ENCODE assay signal across 12 cellular contexts in the genomic region with DNA sequence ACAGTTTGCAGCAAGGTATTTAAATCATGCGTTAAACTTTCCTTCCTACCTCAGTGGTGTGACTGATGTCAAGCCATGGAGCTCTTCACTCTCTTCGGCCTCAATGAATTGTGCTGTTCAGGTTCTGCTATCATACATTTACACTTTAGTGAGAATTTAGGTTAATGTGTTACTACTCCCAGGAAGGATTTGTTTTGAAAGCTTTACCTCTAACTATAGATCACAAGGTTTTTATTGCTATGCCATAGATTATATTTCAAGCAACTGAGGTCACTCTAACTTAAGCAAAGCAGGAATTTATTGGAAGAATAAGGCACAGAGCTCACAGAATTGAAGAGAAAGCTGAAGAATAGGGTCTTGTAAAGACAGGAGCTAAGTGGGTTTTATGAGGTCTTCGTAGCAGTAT. TPM values are rescaled to one million over a fixed set of nuclear protein-coding genes. Genes with fewer than 3 reads are reported as not detected.
DNase-seq lines count a peak whose midpoint lies in the region; ATAC-seq and TF ChIP-seq lines count a peak whose summit lies in the region.
"Had no signal": no experiment of that assay in that cellular context is flagged by ENCODE, and none has a peak within 500 bp of the region (broad histone marks: within the 10 kb centered on the region; RNA-seq: fewer than 3 reads in every experiment).

No MANE protein-coding gene starts in this region.

- intact Hi-C loops in tibial artery (cut with DNase I; ENCODE audit: low total_unique reads), result no loop called here

- peak overlapping the region; percentile 46 to 63 for H3K4me3 ChIP-seq in duodenal mucosa (ENCODE audit: low read depth in 1 of 2, low read length in 2 of 2)
- H3K4me3 ChIP-seq in tibial artery, result no peak overlapping the region

- ATAC-seq in GM19467 (IDR thresholded peaks at IDR 0.05; ENCODE audit: unreplicated experiment) (peak; percentile 34), HG03139 (IDR thresholded peaks at IDR 0.05; ENCODE audit: unreplicated experiment) (peak; percentile 34), HG03039 (IDR thresholded peaks at IDR 0.05; ENCODE audit: unreplicated experiment) (no peak)

- DNase-seq in G401 (ENCODE audit: low spot score), result no peak
- DNase-seq in tibial artery, result no peak
- no peak for DNase-seq in NCI-H1417 (lab: John Stamatoyannopoulos, UW)
- DNase-seq: foreskin fibroblast; NCI-H1694 treated with DMSO at 0.1 percent for 48 hours; SHP77; stimulated activated CD4-positive, alpha-beta T cell treated with anti-CD3 and anti-CD28 coated beads, Interleukin-4, amount 100 ng/mL, for 1 hour had no signal

- H3K36me3 ChIP-seq in duodenal mucosa (ENCODE audit: control insufficient read depth in 1 of 2, insufficient read depth in 2 of 2, low read length in 2 of 2), result no peaks in the 10 kb centered on the region
- no peaks in the 10 kb centered on the region for H3K36me3 ChIP-seq in tibial artery

- in situ Hi-C loops in G401 (cut with HindIII; ENCODE audit: low sequenced_read_pairs), result no loop called here

- H3K27ac ChIP-seq in 22Rv1 (peak overlapping the region; percentile 69), duodenal mucosa (ENCODE audit: low read depth, low read length) (peak overlapping the region; percentile 28), tibial artery (no peak overlapping the region)

- no peak for TF ChIP-seq CTCF in 22Rv1 (IDR thresholded peaks at IDR 0.05)
- TF ChIP-seq CTCF in tibial artery (IDR thresholded peaks at IDR 0.05), result no peak

- H3K4me1 ChIP-seq in duodenal mucosa (ENCODE audit: control insufficient read depth in 1 of 2, insufficient read depth in 2 of 2, low read length in 2 of 2) (peaks cover 44 to 58% of the 10 kb centered on the region in 2 donors), tibial artery (peaks cover 0 to 7% (median 2%) of the 10 kb centered on the region in 4 donors)

- H3K9ac ChIP-seq in duodenal mucosa (ENCODE audit: low read depth in 1 of 2, low read length in 2 of 2), result peak overlapping the region; percentile 36 to 41

- H3K27me3 ChIP-seq in duodenal mucosa (ENCODE audit: control insufficient read depth in 1 of 2, insufficient read depth in 2 of 2, low read length in 2 of 2), result no peaks in the 10 kb centered on the region
- H3K27me3 ChIP-seq in tibial artery, result no peaks in the 10 kb centered on the region

- H3K9me3 ChIP-seq in duodenal mucosa (ENCODE audit: control insufficient read depth in 1 of 2, low read length in 2 of 2), result no peaks in the 10 kb centered on the region
- no peaks in the 10 kb centered on the region for H3K9me3 ChIP-seq in tibial artery

RNA-seq across cellular contexts. Expression of a gene that starts 11.0 kb away (rescaled TPM):
- total RNA-seq in G401 (2014; rRNA removed; shearing (Covaris generic)), result 58.2 and 69.6 TPM in 2 replicates

Comparison
In these comparisons a context has a peak if more than half of its experiments do, and no peak if none do; other contexts are left out.
1. H3K27ac ChIP-seq: peak in 22Rv1 (single experiment) and duodenal mucosa (single experiment); none in tibial artery (0 of 2).
2. H3K4me3 ChIP-seq: peak in duodenal mucosa (2 of 2); none in tibial artery (0 of 2).